17 cellular contexts compared by ENCODE assay signal in the genomic region with DNA sequence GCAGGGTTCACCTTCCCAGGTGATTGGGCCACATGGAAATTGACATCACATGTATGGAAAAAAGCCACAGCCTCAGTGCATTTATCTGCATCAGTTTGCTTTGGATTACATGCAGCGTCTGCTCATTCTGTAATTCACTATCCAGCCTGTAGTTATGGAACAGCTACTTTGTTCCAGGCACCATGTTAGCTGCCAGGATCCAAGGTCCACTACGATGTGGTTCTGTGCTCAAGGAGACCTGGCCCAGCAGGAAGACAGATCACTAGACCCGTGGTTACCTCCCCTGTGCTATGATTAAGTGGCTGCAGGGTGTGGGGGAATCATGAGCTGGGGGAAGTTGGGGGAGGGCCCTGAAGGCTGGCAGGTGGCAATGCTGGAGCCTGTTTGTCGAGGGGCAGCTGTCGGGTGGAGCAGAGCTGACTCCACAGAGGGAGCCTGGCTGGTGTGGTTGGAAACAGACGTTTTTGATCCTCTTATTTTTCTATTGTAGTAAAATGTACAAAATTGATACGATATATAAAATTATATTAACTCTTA. TPM values are rescaled to one million over a fixed set of nuclear protein-coding genes. Genes with fewer than 3 reads are reported as not detected.
A peak's percentile ranks its signal among the peaks of the same experiment; 100 is the strongest.
DNase-seq lines count a peak whose midpoint lies in the region; ATAC-seq and TF ChIP-seq lines count a peak whose summit lies in the region.
"Had no signal": no experiment of that assay in that cellular context is flagged by ENCODE, and none has a peak within 500 bp of the region (broad histone marks: within the 10 kb centered on the region; RNA-seq: fewer than 3 reads in every experiment).

No MANE protein-coding gene starts in this region.

- H3K27me3 ChIP-seq in ovary: no peaks in the 10 kb centered on the region
- H3K27me3 ChIP-seq: suprapubic skin had no signal

- H3K36me3 ChIP-seq in ovary: no peaks in the 10 kb centered on the region
- H3K36me3 ChIP-seq: suprapubic skin had no signal

- TF ChIP-seq CTCF in GM13976 (IDR thresholded peaks at IDR 0.05; ENCODE audit: borderline replicate concordance, control extremely low read depth, extremely low read depth, insufficient read depth, missing control alignments): no peak
- TF ChIP-seq CTCF in ovary (IDR thresholded peaks at IDR 0.05): no peak

- WGBS in ovary, 3 donors: 64 to 76% (median 72%) methylated on average over 7 of the region's 7 CpGs

- no peak for TF ChIP-seq EP300 in ovary (IDR thresholded peaks at IDR 0.05)

- H3K27ac ChIP-seq in ovary: no peak overlapping the region
- H3K27ac ChIP-seq: suprapubic skin had no signal

- TF ChIP-seq POLR2A in ovary (IDR thresholded peaks at IDR 0.05): no peak

- in situ Hi-C loops in GM13976 (cut with MboI; ENCODE audit: low sequenced_read_pairs, unreplicated experiment): no loop called here

- H3K4me1 ChIP-seq in ovary (ENCODE audit: insufficient read depth): peaks cover 13% of the 10 kb centered on the region
- H3K4me1 ChIP-seq: suprapubic skin had no signal

- no peak overlapping the region for H3K4me3 ChIP-seq in ovary
- H3K4me3 ChIP-seq: suprapubic skin had no signal

- DNase-seq in DMS 273 (lab: John Stamatoyannopoulos, UW; ENCODE audit: unreplicated experiment) (peak; percentile 79), NCI-H1105 treated with DMSO at 0.1 percent for 48 hours (lab: John Stamatoyannopoulos, UW) (peak; percentile 73), NCI-H524 treated with DMSO at 0.1 percent for 48 hours (lab: John Stamatoyannopoulos, UW) (peak; percentile 72), left kidney (ENCODE audit: low read depth, low spot score) (peak; percentile 58), GM13976 (ENCODE audit: low spot score) (no peak), Right ventricle myocardium inferior (ENCODE audit: missing footprints) (no peak), ovary (no peak)
- no peak for DNase-seq in activated T-cell treated with anti-CD3 and anti-CD28 coated beads, Interleukin-2, amount 50 U/mL, for 1 hour
- DNase-seq: activated CD4-positive, alpha-beta memory T cell treated with anti-CD3 and anti-CD28 coated beads, Interleukin-2, amount 10 ng/mL, durations not matched to agents 7 days and 5 days; Calu3; Karpas-422; midbrain; NCI-H446; SW 1271 had no signal

- H3K9me3 ChIP-seq in ovary: no peaks in the 10 kb centered on the region
- H3K9me3 ChIP-seq: suprapubic skin had no signal

- ATAC-seq in Right ventricle myocardium inferior: no peak
- ATAC-seq: Panc1, sciatic nerve had no signal

- intact Hi-C loops in Right ventricle myocardium inferior (cut with DNase I) (no loop called here), ovary (cut with DNase I) (no loop called here)

RNA-seq across cellular contexts. Expression of gene TSHZ1, which starts 58.6 kb away (rescaled TPM):
- 23.1 TPM for total RNA-seq in Right ventricle myocardium inferior
- total RNA-seq in ovary: 100 to 1,000 TPM in 1 of 7 donors, 10 to 100 TPM in 6; 28.5 to 109 (median 69.0) TPM
- 10 to 100 TPM; 27.9 to 51.8 TPM for polyA plus RNA-seq in ovary

Comparison
In these comparisons a context has a peak if more than half of its experiments do, and no peak if none do; other contexts are left out.
1. DNase-seq: peak in DMS 273 (single experiment), NCI-H1105 treated with DMSO at 0.1 percent for 48 hours (single experiment), NCI-H524 treated with DMSO at 0.1 percent for 48 hours (single experiment) and left kidney (single experiment); none in activated T-cell treated with anti-CD3 and anti-CD28 coated beads, Interleukin-2, amount 50 U/mL, for 1 hour (single experiment), GM13976 (single experiment), Right ventricle myocardium inferior (single experiment) and ovary (0 of 5).